7 cellular contexts compared by ENCODE assay signal in genomic region chr3:71724171-71724453, GRCh38. TPM values are rescaled to one million over a fixed set of nuclear protein-coding genes. Genes with fewer than 3 reads are reported as not detected.
DNase-seq lines count a peak whose midpoint lies in the region; ATAC-seq and TF ChIP-seq lines count a peak whose summit lies in the region.

No MANE protein-coding gene starts in this region.

- H3K27me3 ChIP-seq in HUES6 (ENCODE audit: control insufficient read depth, insufficient read depth, low read length) (peaks cover 38% of the 10 kb centered on the region), left lung (no peaks in the 10 kb centered on the region)

- DNase-seq in activated naive CD8-positive, alpha-beta T cell treated with anti-CD3 and anti-CD28 coated beads, Interleukin-2, amount 10 ng/mL, durations not matched to agents 7 days and 5 days, result no peak
- DNase-seq in left lung (no peak), DMS53 treated with DMSO at 0.1 percent for 48 hours (lab: John Stamatoyannopoulos, UW; ENCODE audit: unreplicated experiment) (no peak), NCI-H2171 (lab: John Stamatoyannopoulos, UW) (no peak), NCI-H1436 (lab: John Stamatoyannopoulos, UW) (no peak)
- DNase-seq in stimulated activated naive CD8-positive, alpha-beta T cell treated with anti-CD3 and anti-CD28 coated beads, Interleukin-15, amount 100 ng/mL, for 72 hours, result no peak

- H3K36me3 Mint-ChIP-seq in activated naive CD8-positive, alpha-beta T cell treated with anti-CD3 and anti-CD28 coated beads, Interleukin-2, amount 10 ng/mL, durations not matched to agents 7 days and 5 days, result peaks cover 23% of the 10 kb centered on the region

- H3K36me3 ChIP-seq in HUES6 (ENCODE audit: control insufficient read depth, insufficient read depth, low read length) (no peaks in the 10 kb centered on the region), left lung (no peaks in the 10 kb centered on the region)

- ATAC-seq in activated naive CD8-positive, alpha-beta T cell treated with anti-CD3 and anti-CD28 coated beads, Interleukin-2, amount 10 ng/mL, durations not matched to agents 7 days and 5 days (ENCODE audit: low read depth), result no peak
- ATAC-seq in left lung, result no peak
- ATAC-seq in stimulated activated naive CD8-positive, alpha-beta T cell treated with anti-CD3 and anti-CD28 coated beads, Interleukin-15, amount 100 ng/mL, for 72 hours, result no peak

- intact Hi-C loops in left lung (cut with DNase I), result loop anchor here in 1 of 2 donors (10.0 kb wide), 1 partner anchor 141 kb away; no protein-coding TSS in a partner anchor

- H3K9me3 Mint-ChIP-seq in activated naive CD8-positive, alpha-beta T cell treated with anti-CD3 and anti-CD28 coated beads, Interleukin-2, amount 10 ng/mL, durations not matched to agents 7 days and 5 days, result no peaks in the 10 kb centered on the region
- H3K9me3 Mint-ChIP-seq in stimulated activated naive CD8-positive, alpha-beta T cell treated with anti-CD3 and anti-CD28 coated beads, Interleukin-15, amount 100 ng/mL, for 72 hours, result no peaks in the 10 kb centered on the region

- H3K4me3 ChIP-seq in HUES6 (ENCODE audit: low read depth, low read length), result peak overlapping the region; percentile 96
- peak overlapping the region; percentile 72 to 82 for H3K4me3 ChIP-seq in left lung

- peaks cover 57% of the 10 kb centered on the region for H3K4me1 Mint-ChIP-seq in activated naive CD8-positive, alpha-beta T cell treated with anti-CD3 and anti-CD28 coated beads, Interleukin-2, amount 10 ng/mL, durations not matched to agents 7 days and 5 days
- H3K4me1 Mint-ChIP-seq in stimulated activated naive CD8-positive, alpha-beta T cell treated with anti-CD3 and anti-CD28 coated beads, Interleukin-15, amount 100 ng/mL, for 72 hours, result peaks cover 65% of the 10 kb centered on the region

- POLR2A ChIA-PET in activated naive CD8-positive, alpha-beta T cell treated with anti-CD3 and anti-CD28 coated beads, Interleukin-2, amount 10 ng/mL, durations not matched to agents 7 days and 5 days (lab: Charles Lee), result interaction anchor here (0.8 to 2.3 kb wide), 7 partner anchors 13 to 1124 kb away, joined by 3 to 8 read pairs (median 3); partner anchors contain the start of gene SHQ1

- H3K4me3 Mint-ChIP-seq in activated naive CD8-positive, alpha-beta T cell treated with anti-CD3 and anti-CD28 coated beads, Interleukin-2, amount 10 ng/mL, durations not matched to agents 7 days and 5 days, result peak overlapping the region; percentile 96
- peak overlapping the region; percentile 89 to 94 for H3K4me3 Mint-ChIP-seq in stimulated activated naive CD8-positive, alpha-beta T cell treated with anti-CD3 and anti-CD28 coated beads, Interleukin-15, amount 100 ng/mL, for 72 hours

- H3K27me3 Mint-ChIP-seq in activated naive CD8-positive, alpha-beta T cell treated with anti-CD3 and anti-CD28 coated beads, Interleukin-2, amount 10 ng/mL, durations not matched to agents 7 days and 5 days, result no peaks in the 10 kb centered on the region
- H3K27me3 Mint-ChIP-seq in stimulated activated naive CD8-positive, alpha-beta T cell treated with anti-CD3 and anti-CD28 coated beads, Interleukin-15, amount 100 ng/mL, for 72 hours, result no peaks in the 10 kb centered on the region

- no peak for TF ChIP-seq CTCF in left lung (IDR thresholded peaks at IDR 0.05)

- no peak overlapping the region for H3K9ac ChIP-seq in HUES6 (ENCODE audit: low read length)

- H3K27ac ChIP-seq in HUES6 (ENCODE audit: low read depth, low read length) (no peak overlapping the region), left lung (peak overlapping the region in 1 of 2 donors; percentile 90)

- H3K27ac Mint-ChIP-seq in activated naive CD8-positive, alpha-beta T cell treated with anti-CD3 and anti-CD28 coated beads, Interleukin-2, amount 10 ng/mL, durations not matched to agents 7 days and 5 days, result peak overlapping the region; percentile 98
- H3K27ac Mint-ChIP-seq in stimulated activated naive CD8-positive, alpha-beta T cell treated with anti-CD3 and anti-CD28 coated beads, Interleukin-15, amount 100 ng/mL, for 72 hours, result peak overlapping the region; percentile 93 to 94

- peaks cover 14% of the 10 kb centered on the region for H3K4me1 ChIP-seq in HUES6 (ENCODE audit: control insufficient read depth, insufficient read depth, low read length)
- H3K4me1 ChIP-seq in left lung, result peaks cover 0 to 61% of the 10 kb centered on the region in 2 donors

- H3K9me3 ChIP-seq in HUES6 (ENCODE audit: control insufficient read depth, insufficient read depth, low read depth, low read length) (no peaks in the 10 kb centered on the region), left lung (no peaks in the 10 kb centered on the region)

RNA-seq across cellular contexts. Expression of gene EIF4E3, which starts 1.1 kb away (rescaled TPM):
- total RNA-seq in activated naive CD8-positive, alpha-beta T cell treated with anti-CD3 and anti-CD28 coated beads, Interleukin-2, amount 10 ng/mL, durations not matched to agents 7 days and 5 days, result 10 to 100 TPM; 63.6 to 64.6 TPM
- 10 to 100 TPM; 23.2 to 34.8 TPM for total RNA-seq in left lung

RNA-seq across cellular contexts. Expression of gene GPR27, which starts 29.5 kb away (rescaled TPM):
- under 1 TPM; 0.17 to 0.28 TPM for total RNA-seq in activated naive CD8-positive, alpha-beta T cell treated with anti-CD3 and anti-CD28 coated beads, Interleukin-2, amount 10 ng/mL, durations not matched to agents 7 days and 5 days
- 1 to 10 TPM; 2.8 to 3.0 TPM for total RNA-seq in left lung
